ENCODE assay signal across 2 cellular contexts in genomic region chr6:142121342-142121741, GRCh38.
TF ChIP-seq lines count a peak whose summit lies in the region.

No MANE protein-coding gene starts in this region.

TF ChIP-seq in A549, 52 proteins besides CTCF, POLR2A, EP300 and RAD21:
- TF ChIP-seq CBX2 (IDR thresholded peaks at IDR 0.05; ENCODE audit: borderline replicate concordance, low read depth) (no peak), MAFK (IDR thresholded peaks at IDR 0.05; ENCODE audit: partially characterized antibody) (peak; percentile 49)

TF ChIP-seq in K562, 482 proteins besides CTCF, POLR2A, EP300 and RAD21:
- peak; percentile 41; the same call in 1 of the 2 replicates for TF ChIP-seq MAFG (tag; conservative IDR thresholded peaks at IDR 0.05)
- no peak for TF ChIP-seq ZNF165 (CRISPR knock-in tag; IDR thresholded peaks at IDR 0.05; ENCODE audit: borderline replicate concordance)
- no peak for TF ChIP-seq CHD1 (IDR thresholded peaks at IDR 0.05; ENCODE audit: low read length)
- no peak for TF ChIP-seq ZNF740 (CRISPR knock-in tag; IDR thresholded peaks at IDR 0.05)
- no peak for TF ChIP-seq ZNF740 (tag; IDR thresholded peaks at IDR 0.05)
- TF ChIP-seq AFF4 (CRISPR knock-in tag; IDR thresholded peaks at IDR 0.05): no peak
- TF ChIP-seq ZBTB12 (CRISPR knock-in tag; IDR thresholded peaks at IDR 0.05): no peak
- TF ChIP-seq TARDBP (IDR thresholded peaks at IDR 0.05): no peak
- no peak for TF ChIP-seq SFPQ (IDR thresholded peaks at IDR 0.05; ENCODE audit: low read depth, low read length)
- TF ChIP-seq MAFF (IDR thresholded peaks at IDR 0.05; ENCODE audit: low read length): 0 out of 2 replicates have a peak, but pooled peaks have one; percentile 8
- peak; percentile 58 for TF ChIP-seq ZNF316 (IDR thresholded peaks at IDR 0.05)
- TF ChIP-seq C11orf30 (IDR thresholded peaks at IDR 0.05; ENCODE audit: low read depth): peak; percentile 41; the same call in 1 of the 2 replicates
- no peak for TF ChIP-seq CBX5 (IDR thresholded peaks at IDR 0.05; ENCODE audit: borderline replicate concordance, low read depth)
- TF ChIP-seq ZNF431 (CRISPR knock-in tag; IDR thresholded peaks at IDR 0.05): no peak
- TF ChIP-seq ZNF280A (IDR thresholded peaks at IDR 0.05; ENCODE audit: low read depth, partially characterized antibody): no peak
TF ChIP-seq in K562: peak in this region for 4.
